ENCODE assay signal across 29 cellular contexts in genomic region chr7:130436253-130436652, GRCh38. TPM values are rescaled to one million over a fixed set of nuclear protein-coding genes. Genes with fewer than 3 reads are reported as not detected.
"Had no signal": no experiment of that assay in that cellular context is flagged by ENCODE, and none has a peak within 500 bp of the region (broad histone marks: within the 10 kb centered on the region; RNA-seq: fewer than 3 reads in every experiment).

No MANE protein-coding gene starts in this region.

- H3K27ac ChIP-seq: brain microvascular endothelial cell, cardiac muscle cell, SK-N-MC, VCaP had no signal

- H3K27ac Mint-ChIP-seq: activated CD4-positive, alpha-beta T cell treated with anti-CD3 and anti-CD28 coated beads for 36 hours; activated CD8-positive, alpha-beta T cell treated with anti-CD3 and anti-CD28 coated beads, Interleukin-2, amount 10 ng/mL, durations not matched to agents 7 days and 5 days; activated T-helper 17 cell treated with anti-CD3 and anti-CD28 coated beads, Interleukin-2, amount 50 U/mL, for 72 hours had no signal

- H3K4me3 Mint-ChIP-seq: activated CD4-positive, alpha-beta T cell treated with anti-CD3 and anti-CD28 coated beads for 36 hours; activated CD8-positive, alpha-beta T cell treated with anti-CD3 and anti-CD28 coated beads, Interleukin-2, amount 10 ng/mL, durations not matched to agents 7 days and 5 days; activated naive CD4-positive, alpha-beta T cell treated with anti-CD3 and anti-CD28 coated beads, Interleukin-2, amount 10 ng/mL, durations not matched to agents 7 days and 5 days; activated T-helper 17 cell treated with anti-CD3 and anti-CD28 coated beads, Interleukin-2, amount 50 U/mL, for 72 hours had no signal

- ATAC-seq: activated CD4-positive, alpha-beta T cell treated with anti-CD3 and anti-CD28 coated beads for 36 hours; activated CD8-positive, alpha-beta T cell treated with anti-CD3 and anti-CD28 coated beads, Interleukin-2, amount 10 ng/mL, durations not matched to agents 7 days and 5 days; activated T-helper 17 cell treated with anti-CD3 and anti-CD28 coated beads, Interleukin-2, amount 50 U/mL, for 72 hours; Panc1; Right ventricle myocardium inferior had no signal

- DNase-seq: activated CD4-positive, alpha-beta T cell treated with anti-CD3 and anti-CD28 coated beads for 36 hours; activated CD4-positive, alpha-beta T cell treated with anti-CD3 and anti-CD28 coated beads, Interleukin-2, amount 50 U/mL, for 4 hours; activated CD8-positive, alpha-beta memory T cell treated with anti-CD3 and anti-CD28 coated beads, Interleukin-2, amount 50 U/mL, for 48 hours; activated CD8-positive, alpha-beta T cell treated with anti-CD3 and anti-CD28 coated beads, Interleukin-2, amount 10 ng/mL, durations not matched to agents 7 days and 5 days; activated gamma-delta T cell; activated naive CD4-positive, alpha-beta T cell treated with anti-CD3 and anti-CD28 coated beads, Interleukin-2, amount 10 ng/mL, durations not matched to agents 7 days and 5 days; activated T-cell treated with anti-CD3 and anti-CD28 coated beads, Interleukin-2, amount 50 U/mL, for 1 hour; amygdala; brain microvascular endothelial cell; cerebellar nuclear complex; Karpas-422; NCI-H1105 treated with DMSO at 0.1 percent for 48 hours; NCI-H1436 treated with DMSO at 0.1 percent for 48 hours; NCI-H187; NCI-H510A treated with DMSO at 0.1 percent for 48 hours; NCI-H69; NK-92 treated with Interleukin-12 subunit alpha and Interleukin-12 subunit beta, amount 100 ng/mL, for 24 hours; OCI-M1; RPMI8226; T-helper 1 cell had no signal

- H3K4me3 ChIP-seq: cardiac muscle cell, SK-N-MC had no signal

- FAIRE-seq: astrocyte, colon had no signal

- H3K27me3 Mint-ChIP-seq: activated CD4-positive, alpha-beta T cell treated with anti-CD3 and anti-CD28 coated beads for 36 hours; activated T-helper 17 cell treated with anti-CD3 and anti-CD28 coated beads, Interleukin-2, amount 50 U/mL, for 72 hours had no signal

- H3K36me3 ChIP-seq: brain microvascular endothelial cell, cardiac muscle cell had no signal

- H3K9me3 Mint-ChIP-seq: activated T-helper 17 cell treated with anti-CD3 and anti-CD28 coated beads, Interleukin-2, amount 50 U/mL, for 72 hours had no signal

- H3K27me3 ChIP-seq: brain microvascular endothelial cell, cardiac muscle cell had no signal

RNA-seq across cellular contexts. Expression of gene CPA1, which starts 56.0 kb away (rescaled TPM):
- total RNA-seq: activated CD4-positive, alpha-beta T cell treated with anti-CD3 and anti-CD28 coated beads for 36 hours; activated CD8-positive, alpha-beta T cell treated with anti-CD3 and anti-CD28 coated beads, Interleukin-2, amount 10 ng/mL, durations not matched to agents 7 days and 5 days; activated T-helper 17 cell treated with anti-CD3 and anti-CD28 coated beads, Interleukin-2, amount 50 U/mL, for 72 hours; astrocyte; Right ventricle myocardium inferior; T-helper 2 cell treated with Interferon-gamma antibody and Interleukin-4, amounts not matched to agents 100 ng/mL and 5 ng/mL, for 36 hours had no signal
